Comparison of ENCODE assay signal across 22 cellular contexts in genomic region chr7:71842376-71842775, GRCh38.
"Had no signal": no experiment of that assay in that cellular context is flagged by ENCODE, and none has a peak within 500 bp of the region (broad histone marks: within the 10 kb centered on the region; RNA-seq: fewer than 3 reads in every experiment).

No MANE protein-coding gene starts in this region.

- H3K4me3 Mint-ChIP-seq: IgD-negative memory B cell had no signal

- H3K4me1 Mint-ChIP-seq: IgD-negative memory B cell had no signal

- H3K27ac ChIP-seq: HL-60, KMS-11, SJSA1, SK-N-MC had no signal

- H3K27me3 Mint-ChIP-seq: IgD-negative memory B cell had no signal

- H3K27ac Mint-ChIP-seq: IgD-negative memory B cell had no signal

- H3K27me3 ChIP-seq: SJSA1 had no signal

- H3K4me2 ChIP-seq: KMS-11 had no signal

- H3K4me1 ChIP-seq: SJSA1 had no signal

- H3K4me3 ChIP-seq: K562, SJSA1, SK-N-MC had no signal

- H3K36me3 ChIP-seq: SJSA1 had no signal

- ATAC-seq: K562 had no signal

- DNase-seq: Kasumi-1, MM.1S, NCI-H1092 treated with DMSO at 0.1 percent for 48 hours, NCI-H1417 treated with DMSO at 0.1 percent for 48 hours, NCI-H146, NCI-H1694 treated with DMSO at 0.1 percent for 48 hours, NCI-H1930, NCI-H2081, NCI-H2227 treated with DMSO at 0.1 percent for 48 hours, NCI-H524 treated with DMSO at 0.1 percent for 48 hours, NCI-H69, NCI-H774, Right ventricle myocardium superior, RPMI8226, SIG-M5, T-helper 2 cell had no signal

- H3K36me3 Mint-ChIP-seq: IgD-negative memory B cell had no signal
